Comparison of ENCODE assay signal across 13 cellular contexts in the genomic region with DNA sequence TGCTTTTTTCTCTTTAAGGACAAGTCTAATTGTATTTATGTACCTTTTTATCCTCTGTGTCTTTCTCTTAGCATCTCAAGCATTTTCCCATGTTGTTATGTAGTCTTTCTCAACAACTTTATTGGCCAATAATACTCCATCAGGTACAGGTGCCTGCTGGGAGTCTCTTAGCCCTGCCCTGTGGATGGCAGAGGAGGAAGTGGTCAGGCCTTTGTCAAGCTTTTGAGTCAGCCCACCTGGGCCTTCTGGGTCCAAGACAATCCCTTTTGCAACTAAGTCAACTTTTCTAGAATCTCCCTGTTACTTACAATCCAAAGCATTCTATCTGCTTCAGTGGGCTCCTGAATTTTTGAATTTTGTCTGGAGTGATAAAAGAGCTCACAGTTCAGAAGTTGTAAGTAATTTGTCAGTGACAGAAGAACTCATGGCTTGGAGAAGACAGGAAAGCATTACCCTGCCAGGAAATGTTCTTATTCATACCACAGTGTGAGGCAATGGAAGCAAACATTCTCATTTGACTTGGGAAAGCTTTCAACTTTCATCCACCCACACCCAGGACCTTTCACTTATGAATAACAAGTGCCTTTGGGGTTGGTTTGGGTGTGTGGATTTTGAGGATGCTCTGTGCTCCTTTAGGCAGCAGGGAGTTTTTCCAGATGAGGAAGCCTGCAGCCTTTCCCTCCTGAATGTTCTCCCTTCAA.
DNase-seq lines count a peak whose midpoint lies in the region; ATAC-seq, FAIRE-seq and TF ChIP-seq lines count a peak whose summit lies in the region.
"Had no signal": no experiment of that assay in that cellular context is flagged by ENCODE, and none has a peak within 500 bp of the region (broad histone marks: within the 10 kb centered on the region; RNA-seq: fewer than 3 reads in every experiment).

No MANE protein-coding gene starts in this region.

- TF ChIP-seq CTCF in MCF 10A (IDR thresholded peaks at IDR 0.05; ENCODE audit: unreplicated experiment) (no peak), breast epithelium (IDR thresholded peaks at IDR 0.05) (no peak), brain microvascular endothelial cell (IDR thresholded peaks at IDR 0.05; ENCODE audit: low read depth, low read length, missing control alignments) (no peak), tibial nerve (IDR thresholded peaks at IDR 0.05) (no peak)

- H3K36me3 Mint-ChIP-seq in MCF 10A (ENCODE audit: insufficient read depth, unreplicated experiment): no peaks in the 10 kb centered on the region
- H3K36me3 Mint-ChIP-seq in activated T-helper 1 cell treated with anti-CD3 and anti-CD28 coated beads, Interleukin-12 subunit alpha, Interleukin-12 subunit beta, Interleukin-2, Interleukin-4 antibody, amounts not matched to agents 30 ng/mL and 10 ng/mL and 1 ng/mL, durations not matched to agents 14 hours and 24 hours and 36 hours (ENCODE audit: low read depth): no peaks in the 10 kb centered on the region
- H3K36me3 Mint-ChIP-seq: natural killer cell treated with Interleukin-12 subunit alpha and Interleukin-12 subunit beta and Interleukin-15 and Interleukin-18, amount 100 ng/mL, for 72 hours had no signal

- peak in 1 of 2 donors; percentile 90 for TF ChIP-seq EP300 in tibial nerve (IDR thresholded peaks at IDR 0.05)

- H3K27ac Mint-ChIP-seq in MCF 10A (ENCODE audit: low read depth, unreplicated experiment): peak overlapping the region; percentile 49
- H3K27ac Mint-ChIP-seq in activated T-helper 1 cell treated with anti-CD3 and anti-CD28 coated beads, Interleukin-12 subunit alpha, Interleukin-12 subunit beta, Interleukin-2, Interleukin-4 antibody, amounts not matched to agents 30 ng/mL and 10 ng/mL and 1 ng/mL, durations not matched to agents 14 hours and 24 hours and 36 hours: no peak overlapping the region
- H3K27ac Mint-ChIP-seq: activated B cell treated with CpG ODN at 0.5 μM for 24 hours; B cell; dendritic cell treated with granulocyte-macrophage colony-stimulating factor and Interleukin-4, amounts not matched to agents 40 ng/mL and 50 ng/mL, for 4 days; natural killer cell treated with Interleukin-12 subunit alpha and Interleukin-12 subunit beta and Interleukin-15 and Interleukin-18, amount 100 ng/mL, for 72 hours had no signal

- POLR2A ChIA-PET in MCF 10A (lab: Yijun Ruan, JAX): interaction anchor here (0.5 to 2.2 kb wide), 4 partner anchors 10 to 159 kb away, joined by 3 to 7 read pairs (median 4); no protein-coding TSS in a partner anchor

- in situ Hi-C loops in brain microvascular endothelial cell (cut with HindIII; ENCODE audit: low pct_ligation_motif_present, low sequenced_read_pairs): no loop called here

- H3K4me1 Mint-ChIP-seq in MCF 10A (ENCODE audit: insufficient read depth, unreplicated experiment): peaks cover 24% of the 10 kb centered on the region
- no peaks in the 10 kb centered on the region for H3K4me1 Mint-ChIP-seq in activated T-helper 1 cell treated with anti-CD3 and anti-CD28 coated beads, Interleukin-12 subunit alpha, Interleukin-12 subunit beta, Interleukin-2, Interleukin-4 antibody, amounts not matched to agents 30 ng/mL and 10 ng/mL and 1 ng/mL, durations not matched to agents 14 hours and 24 hours and 36 hours (ENCODE audit: low read depth)
- H3K4me1 Mint-ChIP-seq: activated B cell treated with CpG ODN at 0.5 μM for 24 hours, B cell had no signal

- H3K4me3 Mint-ChIP-seq in MCF 10A (ENCODE audit: unreplicated experiment): no peak overlapping the region
- no peak overlapping the region for H3K4me3 Mint-ChIP-seq in activated T-helper 1 cell treated with anti-CD3 and anti-CD28 coated beads, Interleukin-12 subunit alpha, Interleukin-12 subunit beta, Interleukin-2, Interleukin-4 antibody, amounts not matched to agents 30 ng/mL and 10 ng/mL and 1 ng/mL, durations not matched to agents 14 hours and 24 hours and 36 hours
- H3K4me3 Mint-ChIP-seq: activated B cell treated with CpG ODN at 0.5 μM for 24 hours; B cell; dendritic cell treated with granulocyte-macrophage colony-stimulating factor and Interleukin-4, amounts not matched to agents 40 ng/mL and 50 ng/mL, for 4 days; natural killer cell treated with Interleukin-12 subunit alpha and Interleukin-12 subunit beta and Interleukin-15 and Interleukin-18, amount 100 ng/mL, for 72 hours had no signal

- no peaks in the 10 kb centered on the region for H3K9me3 ChIP-seq in breast epithelium
- no peaks in the 10 kb centered on the region for H3K9me3 ChIP-seq in tibial nerve

- TF ChIP-seq POLR2A in breast epithelium (IDR thresholded peaks at IDR 0.05) (no peak), tibial nerve (IDR thresholded peaks at IDR 0.05) (no peak)

- H3K4me1 ChIP-seq in breast epithelium: no peaks in the 10 kb centered on the region
- H3K4me1 ChIP-seq in tibial nerve: peaks cover 0 to 15% (median 0%) of the 10 kb centered on the region in 4 donors

- peak; percentile 82 for DNase-seq in MCF 10A (ENCODE audit: unreplicated experiment)
- DNase-seq in breast epithelium (ENCODE audit: low spot score in 2 of 2): no peak
- DNase-seq in brain microvascular endothelial cell: peak; percentile 68
- no peak for DNase-seq in left ventricle myocardium superior
- peak in 1 of 2 donors; percentile 54 for DNase-seq in tibial nerve (ENCODE audit: low spot score in 2 of 2)
- DNase-seq in HTR-8/SVneo (ENCODE audit: insufficient read length, low spot score): no peak
- no peak for DNase-seq in activated T-helper 1 cell treated with anti-CD3 and anti-CD28 coated beads, Interleukin-12 subunit alpha, Interleukin-12 subunit beta, Interleukin-2, Interleukin-4 antibody, amounts not matched to agents 30 ng/mL and 10 ng/mL and 1 ng/mL, durations not matched to agents 14 hours and 24 hours and 36 hours (ENCODE audit: low spot score)
- DNase-seq: activated B cell treated with CpG ODN at 0.5 μM for 24 hours had no signal

- no TSS peak for BruUV-seq in MCF 10A (replicated peaks; lab: Mats Ljungman, UMichigan)

- CTCF ChIA-PET in MCF 10A (lab: Yijun Ruan, JAX): interaction anchor here (0.6 kb wide), 1 partner anchor 509 kb away, joined by 3 read pairs; no protein-coding TSS in a partner anchor

- no peaks in the 10 kb centered on the region for H3K27me3 Mint-ChIP-seq in MCF 10A (ENCODE audit: insufficient read depth, unreplicated experiment)
- no peaks in the 10 kb centered on the region for H3K27me3 Mint-ChIP-seq in activated T-helper 1 cell treated with anti-CD3 and anti-CD28 coated beads, Interleukin-12 subunit alpha, Interleukin-12 subunit beta, Interleukin-2, Interleukin-4 antibody, amounts not matched to agents 30 ng/mL and 10 ng/mL and 1 ng/mL, durations not matched to agents 14 hours and 24 hours and 36 hours (ENCODE audit: insufficient read depth)

- no peaks in the 10 kb centered on the region for H3K9me3 Mint-ChIP-seq in MCF 10A (ENCODE audit: unreplicated experiment)
- no peaks in the 10 kb centered on the region for H3K9me3 Mint-ChIP-seq in activated T-helper 1 cell treated with anti-CD3 and anti-CD28 coated beads, Interleukin-12 subunit alpha, Interleukin-12 subunit beta, Interleukin-2, Interleukin-4 antibody, amounts not matched to agents 30 ng/mL and 10 ng/mL and 1 ng/mL, durations not matched to agents 14 hours and 24 hours and 36 hours
- H3K9me3 Mint-ChIP-seq: natural killer cell treated with Interleukin-12 subunit alpha and Interleukin-12 subunit beta and Interleukin-15 and Interleukin-18, amount 100 ng/mL, for 72 hours had no signal

- intact Hi-C loops in MCF 10A (cut with micrococcal nuclease): no loop called here
- intact Hi-C loops in breast epithelium (cut with DNase I; ENCODE audit: low total_unique reads): no loop called here
- intact Hi-C loops in left ventricle myocardium superior (cut with micrococcal nuclease): no loop called here
- intact Hi-C loops in activated T-helper 1 cell treated with anti-CD3 and anti-CD28 coated beads, Interleukin-12 subunit alpha, Interleukin-12 subunit beta, Interleukin-2, Interleukin-4 antibody, amounts not matched to agents 30 ng/mL and 10 ng/mL and 1 ng/mL, durations not matched to agents 14 hours and 24 hours and 36 hours (cut with micrococcal nuclease): no loop called here

- no peaks in the 10 kb centered on the region for H3K36me3 ChIP-seq in breast epithelium
- no peaks in the 10 kb centered on the region for H3K36me3 ChIP-seq in brain microvascular endothelial cell (replicated peaks)
- no peaks in the 10 kb centered on the region for H3K36me3 ChIP-seq in tibial nerve

- no peaks in the 10 kb centered on the region for H3K27me3 ChIP-seq in breast epithelium
- H3K27me3 ChIP-seq in brain microvascular endothelial cell (replicated peaks): no peaks in the 10 kb centered on the region
- no peaks in the 10 kb centered on the region for H3K27me3 ChIP-seq in tibial nerve

- ATAC-seq in left ventricle myocardium superior (peak; percentile 87), GM21529 (IDR thresholded peaks at IDR 0.05; ENCODE audit: unreplicated experiment) (no peak)
- ATAC-seq: HCT116; natural killer cell treated with Interleukin-12 subunit alpha and Interleukin-12 subunit beta and Interleukin-15 and Interleukin-18, amount 100 ng/mL, for 72 hours had no signal

- H3K27ac ChIP-seq in breast epithelium (no peak overlapping the region), brain microvascular endothelial cell (peak overlapping the region; percentile 31), tibial nerve (peak overlapping the region in 3 of 4 donors; percentile 17 to 79 (median 68))

- H3K4me3 ChIP-seq in breast epithelium (no peak overlapping the region), brain microvascular endothelial cell (ENCODE audit: low read depth, low read length) (no peak overlapping the region), tibial nerve (no peak overlapping the region)

- FAIRE-seq in HTR-8/SVneo (lab: Jason Lieb, UNC): no peak

Comparison
In these comparisons a context has a peak if more than half of its experiments do, and no peak if none do; other contexts are left out.
1. DNase-seq: peak in MCF 10A (single experiment) and brain microvascular endothelial cell (single experiment); none in breast epithelium (0 of 2), left ventricle myocardium superior (single experiment), HTR-8/SVneo (single experiment) and activated T-helper 1 cell treated with anti-CD3 and anti-CD28 coated beads, Interleukin-12 subunit alpha, Interleukin-12 subunit beta, Interleukin-2, Interleukin-4 antibody, amounts not matched to agents 30 ng/mL and 10 ng/mL and 1 ng/mL, durations not matched to agents 14 hours and 24 hours and 36 hours (single experiment).
2. H3K27ac ChIP-seq: peak in brain microvascular endothelial cell (single experiment) and tibial nerve (3 of 4); none in breast epithelium (0 of 2).